Comparison of ENCODE assay signal across 11 cellular contexts in genomic region chr13:94858856-94859811, GRCh38.
DNase-seq lines count a peak whose midpoint lies in the region; ATAC-seq and TF ChIP-seq lines count a peak whose summit lies in the region.
"Had no signal": no experiment of that assay in that cellular context is flagged by ENCODE, and none has a peak within 500 bp of the region (broad histone marks: within the 10 kb centered on the region; RNA-seq: fewer than 3 reads in every experiment).

No MANE protein-coding gene starts in this region.

- no peak overlapping the region for H3K27ac Mint-ChIP-seq in CD4-positive, alpha-beta T cell
- no peak overlapping the region for H3K27ac Mint-ChIP-seq in activated T-cell treated with anti-CD3 and anti-CD28 coated beads, Interleukin-2, amount 50 U/mL, for 24 hours

- no peaks in the 10 kb centered on the region for H3K27me3 ChIP-seq in CD4-positive, alpha-beta T cell (ENCODE audit: control insufficient read depth, insufficient read depth, low read length)
- H3K27me3 ChIP-seq in body of pancreas, result no peaks in the 10 kb centered on the region
- H3K27me3 ChIP-seq: BLaER1 had no signal

- H3K9me3 ChIP-seq in CD4-positive, alpha-beta T cell (ENCODE audit: control insufficient read depth, low read length), result no peaks in the 10 kb centered on the region
- no peaks in the 10 kb centered on the region for H3K9me3 ChIP-seq in body of pancreas
- H3K9me3 ChIP-seq: BLaER1 had no signal

- H3K36me3 ChIP-seq in body of pancreas (replicated peaks in 1 of 2; ENCODE audit: insufficient read depth in 1 of 2, low read depth in 2 of 2), result no peaks in the 10 kb centered on the region
- H3K36me3 ChIP-seq: BLaER1 had no signal

- no peak for TF ChIP-seq CTCF in CD4-positive, alpha-beta T cell (IDR thresholded peaks at IDR 0.05)
- no peak for TF ChIP-seq CTCF in body of pancreas (IDR thresholded peaks at IDR 0.05)

- H3K9me3 Mint-ChIP-seq in CD4-positive, alpha-beta T cell, result no peaks in the 10 kb centered on the region
- no peaks in the 10 kb centered on the region for H3K9me3 Mint-ChIP-seq in activated T-cell treated with anti-CD3 and anti-CD28 coated beads, Interleukin-2, amount 50 U/mL, for 24 hours

- no peak for TF ChIP-seq POLR2A in body of pancreas (IDR thresholded peaks at IDR 0.05)
- no peak for TF ChIP-seq POLR2A in GM18505 (IDR thresholded peaks at IDR 0.05; ENCODE audit: borderline replicate concordance, extremely low read depth, insufficient read depth, insufficient read length)

- no peaks in the 10 kb centered on the region for H3K36me3 Mint-ChIP-seq in CD4-positive, alpha-beta T cell (ENCODE audit: low read depth)
- no peaks in the 10 kb centered on the region for H3K36me3 Mint-ChIP-seq in activated T-cell treated with anti-CD3 and anti-CD28 coated beads, Interleukin-2, amount 50 U/mL, for 24 hours (ENCODE audit: low read depth)

- no peaks in the 10 kb centered on the region for H3K4me1 ChIP-seq in body of pancreas

- no peak overlapping the region for H3K27ac ChIP-seq in CD4-positive, alpha-beta T cell (ENCODE audit: low read depth, low read length)
- H3K27ac ChIP-seq in body of pancreas, result no peak overlapping the region
- H3K27ac ChIP-seq: BLaER1 had no signal

- H3K27me3 Mint-ChIP-seq in CD4-positive, alpha-beta T cell, result no peaks in the 10 kb centered on the region
- H3K27me3 Mint-ChIP-seq in activated T-cell treated with anti-CD3 and anti-CD28 coated beads, Interleukin-2, amount 50 U/mL, for 24 hours, result peaks cover 19% of the 10 kb centered on the region

- CTCF ChIA-PET in CD4-positive, alpha-beta T cell (lab: Charles Lee), result no interaction called here

- H3K4me3 Mint-ChIP-seq in CD4-positive, alpha-beta T cell, result peak overlapping the region; percentile 40
- no peak overlapping the region for H3K4me3 Mint-ChIP-seq in activated T-cell treated with anti-CD3 and anti-CD28 coated beads, Interleukin-2, amount 50 U/mL, for 24 hours

- ATAC-seq in CD4-positive, alpha-beta T cell (ENCODE audit: poor library complexity), result no peak
- ATAC-seq in body of pancreas (peak; percentile 55), GM19324 (IDR thresholded peaks at IDR 0.05; ENCODE audit: low FRiP score, unreplicated experiment) (no peak), GM18505 (IDR thresholded peaks at IDR 0.05; ENCODE audit: unreplicated experiment) (no peak), HG03025 (IDR thresholded peaks at IDR 0.05; ENCODE audit: low FRiP score, unreplicated experiment) (no peak)

- peaks cover 23% of the 10 kb centered on the region for H3K4me1 Mint-ChIP-seq in CD4-positive, alpha-beta T cell (ENCODE audit: low read depth)
- peaks cover 19% of the 10 kb centered on the region for H3K4me1 Mint-ChIP-seq in activated T-cell treated with anti-CD3 and anti-CD28 coated beads, Interleukin-2, amount 50 U/mL, for 24 hours (ENCODE audit: low read depth)

- WGBS in body of pancreas, 2 donors, result 48 to 56% methylated on average over 19 of the region's 19 CpGs

- intact Hi-C loops in CD4-positive, alpha-beta T cell (cut with DNase I, micrococcal nuclease), result no loop called here
- intact Hi-C loops in body of pancreas (cut with DNase I), result no loop called here
- intact Hi-C loops in posterior vena cava (cut with DNase I), result no loop called here

- H3K4me3 ChIP-seq in body of pancreas, result no peak overlapping the region
- H3K4me3 ChIP-seq: BLaER1 had no signal

- POLR2A ChIA-PET in CD4-positive, alpha-beta T cell (lab: Charles Lee), result no interaction called here

- no peak for DNase-seq in CD4-positive, alpha-beta T cell
- DNase-seq in body of pancreas (peak; percentile 12 to 65 (median 42)), hippocampal formation (lab: John Stamatoyannopoulos, UW) (peak; percentile 27 to 32), posterior vena cava (ENCODE audit: low spot score) (peak; percentile 85)
- no peak for DNase-seq in activated T-cell treated with anti-CD3 and anti-CD28 coated beads, Interleukin-2, amount 50 U/mL, for 24 hours
- DNase-seq: effector memory CD4-positive, alpha-beta T cell; NK-92 treated with Interleukin-12 subunit alpha and Interleukin-12 subunit beta, amount 100 ng/mL, for 24 hours had no signal

Comparison
In these comparisons a context has a peak if more than half of its experiments do, and no peak if none do; other contexts are left out.
1. DNase-seq: peak in body of pancreas (4 of 4), hippocampal formation (2 of 2) and posterior vena cava (single experiment); none in CD4-positive, alpha-beta T cell (0 of 10) and activated T-cell treated with anti-CD3 and anti-CD28 coated beads, Interleukin-2, amount 50 U/mL, for 24 hours (single experiment).